Comparison of ENCODE assay signal across 5 cellular contexts in the genomic region with DNA sequence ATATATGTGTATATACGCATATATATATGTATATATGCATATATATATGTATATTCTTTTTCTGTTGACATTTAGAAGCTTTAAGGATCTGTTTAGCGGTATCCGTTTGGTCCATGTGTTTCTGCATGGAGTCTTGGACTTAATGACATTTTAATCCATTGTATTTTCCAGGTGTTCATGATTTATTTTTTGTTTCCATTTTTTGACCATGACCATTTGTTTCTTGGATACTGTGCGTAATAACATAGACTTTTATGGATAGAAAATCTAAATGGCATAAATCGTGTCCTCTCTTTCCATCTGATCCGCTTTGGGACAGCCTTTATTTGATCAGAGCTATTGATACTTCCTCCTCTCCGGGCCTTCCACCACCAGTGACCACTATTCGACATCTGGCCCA.
"Had no signal": no experiment of that assay in that cellular context is flagged by ENCODE, and none has a peak within 500 bp of the region (broad histone marks: within the 10 kb centered on the region; RNA-seq: fewer than 3 reads in every experiment).

No MANE protein-coding gene starts in this region.

- H3K4me3 ChIP-seq: GM23338, K562 had no signal

- H3K27ac Mint-ChIP-seq: GM23338, H9 had no signal

- H3K4me3 Mint-ChIP-seq: GM23338, H9 had no signal

- H3K9me3 Mint-ChIP-seq: GM23338, H9 had no signal

- DNase-seq: H9, HCEC 1CT, IMR-90 had no signal

- ATAC-seq: GM23338, K562 had no signal
